ENCODE assay signal across 18 cellular contexts in the genomic region with DNA sequence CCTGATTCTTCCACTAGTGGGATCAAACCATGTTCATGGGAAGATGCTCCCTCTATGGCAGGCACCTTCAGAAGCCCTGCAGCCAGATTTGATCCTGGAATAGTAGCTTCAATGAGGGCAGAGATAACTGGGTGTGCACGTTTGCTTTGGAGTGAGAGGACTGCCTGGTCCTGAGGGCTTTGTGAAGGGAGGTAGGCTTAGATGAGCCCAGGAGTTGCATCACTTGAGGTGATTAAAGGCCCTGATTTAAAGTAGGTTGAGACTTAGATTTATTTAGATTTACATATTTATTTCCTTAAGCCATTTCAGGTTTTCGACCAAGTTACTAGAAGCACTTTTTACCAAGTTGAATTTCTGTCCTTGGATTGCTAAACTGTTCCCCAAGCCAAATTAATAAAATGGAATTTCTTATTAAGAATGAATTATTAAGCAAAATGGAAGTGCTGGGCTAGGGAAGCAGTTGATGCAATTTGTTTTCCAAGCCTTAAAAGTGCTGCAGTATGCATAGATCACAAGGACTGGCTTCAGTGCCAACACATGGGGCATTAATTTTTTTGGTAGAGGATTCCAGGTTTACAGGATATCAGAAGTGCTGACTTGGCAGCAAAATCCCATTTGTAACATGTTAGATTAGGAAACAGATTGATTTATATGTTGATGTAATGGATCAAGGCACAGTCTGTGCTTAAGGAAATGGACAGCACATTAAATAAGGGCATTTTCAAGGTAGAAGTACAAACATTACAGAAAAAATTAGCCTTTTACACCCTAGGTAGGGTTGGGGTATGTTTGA. TPM values are rescaled to one million over a fixed set of nuclear protein-coding genes. Genes with fewer than 3 reads are reported as not detected.
DNase-seq lines count a peak whose midpoint lies in the region; ATAC-seq and TF ChIP-seq lines count a peak whose summit lies in the region.
"Had no signal": no experiment of that assay in that cellular context is flagged by ENCODE, and none has a peak within 500 bp of the region (broad histone marks: within the 10 kb centered on the region; RNA-seq: fewer than 3 reads in every experiment).

No MANE protein-coding gene starts in this region.

- H3K4me1 Mint-ChIP-seq in brain: peaks cover 62% of the 10 kb centered on the region
- H3K4me1 Mint-ChIP-seq: activated CD8-positive, alpha-beta memory T cell treated with anti-CD3 and anti-CD28 coated beads, Interleukin-2, amount 10 ng/mL, durations not matched to agents 7 days and 5 days had no signal

- 38% methylated on average over 2 of the region's 2 CpGs for WGBS in right lobe of liver (ENCODE audit: insufficient coverage, low coverage, low lambda C conversion rate, missing lambda C conversion rate)

- in situ Hi-C loops in GM13976 (cut with MboI; ENCODE audit: low sequenced_read_pairs, unreplicated experiment): no loop called here

- peak overlapping the region in 4 of 5 experiments; percentile 66 to 86 (median 78) for H3K27ac Mint-ChIP-seq in brain
- H3K27ac Mint-ChIP-seq: activated CD8-positive, alpha-beta memory T cell treated with anti-CD3 and anti-CD28 coated beads, Interleukin-2, amount 10 ng/mL, durations not matched to agents 7 days and 5 days; activated naive CD8-positive, alpha-beta T cell; dendritic cell treated with granulocyte-macrophage colony-stimulating factor and Interleukin-4, amounts not matched to agents 40 ng/mL and 50 ng/mL, for 4 days had no signal

- TF ChIP-seq CTCF in left ventricle myocardium inferior (IDR thresholded peaks at IDR 0.05; ENCODE audit: borderline replicate concordance): no peak
- no peak for TF ChIP-seq CTCF in right atrium auricular region (IDR thresholded peaks at IDR 0.05)
- TF ChIP-seq CTCF in brain (conservative IDR thresholded peaks at IDR 0.05): no peak
- no peak for TF ChIP-seq CTCF in right lobe of liver (IDR thresholded peaks at IDR 0.05)
- TF ChIP-seq CTCF in GM13976 (IDR thresholded peaks at IDR 0.05; ENCODE audit: borderline replicate concordance, control extremely low read depth, extremely low read depth, insufficient read depth, missing control alignments): no peak

- H3K4me3 ChIP-seq in left ventricle myocardium inferior: no peak overlapping the region
- no peak overlapping the region for H3K4me3 ChIP-seq in right atrium auricular region
- H3K4me3 ChIP-seq in right lobe of liver: no peak overlapping the region
- H3K4me3 ChIP-seq: upper lobe of left lung had no signal

- no peaks in the 10 kb centered on the region for H3K36me3 ChIP-seq in left ventricle myocardium inferior
- no peaks in the 10 kb centered on the region for H3K36me3 ChIP-seq in right atrium auricular region
- H3K36me3 ChIP-seq in right lobe of liver: no peaks in the 10 kb centered on the region
- H3K36me3 ChIP-seq: upper lobe of left lung had no signal

- H3K9me3 Mint-ChIP-seq in brain: peaks cover 3 to 17% (median 10%) of the 10 kb centered on the region in 5 experiments
- H3K9me3 Mint-ChIP-seq: dendritic cell treated with granulocyte-macrophage colony-stimulating factor and Interleukin-4, amounts not matched to agents 40 ng/mL and 50 ng/mL, for 4 days had no signal

- peak overlapping the region in 1 of 5 experiments; percentile 56 for H3K4me3 Mint-ChIP-seq in brain
- H3K4me3 Mint-ChIP-seq: activated CD8-positive, alpha-beta memory T cell treated with anti-CD3 and anti-CD28 coated beads, Interleukin-2, amount 10 ng/mL, durations not matched to agents 7 days and 5 days; activated naive CD8-positive, alpha-beta T cell; dendritic cell treated with granulocyte-macrophage colony-stimulating factor and Interleukin-4, amounts not matched to agents 40 ng/mL and 50 ng/mL, for 4 days; neural crest cell had no signal

- intact Hi-C loops in left ventricle myocardium inferior (cut with micrococcal nuclease) (no loop called here), right lobe of liver (cut with DNase I) (no loop called here)

- DNase-seq in left ventricle myocardium inferior: no peak
- DNase-seq in right atrium auricular region (ENCODE audit: low spot score): no peak
- DNase-seq in right lobe of liver: no peak
- DNase-seq in amygdala (lab: John Stamatoyannopoulos, UW): no peak
- no peak for DNase-seq in occipital lobe (lab: John Stamatoyannopoulos, UW)
- DNase-seq in GM13976 (ENCODE audit: low spot score): no peak
- DNase-seq: activated CD8-positive, alpha-beta memory T cell treated with anti-CD3 and anti-CD28 coated beads, Interleukin-2, amount 10 ng/mL, durations not matched to agents 7 days and 5 days; DMS79; left cardiac atrium; NCI-H1092; NCI-H510A; SHP77 treated with DMSO at 0.1 percent for 48 hours; upper lobe of left lung had no signal

- no peak for TF ChIP-seq POLR2A in right lobe of liver (IDR thresholded peaks at IDR 0.05)

- H3K27me3 ChIP-seq in left ventricle myocardium inferior (ENCODE audit: low read depth) (no peaks in the 10 kb centered on the region), right atrium auricular region (no peaks in the 10 kb centered on the region), right lobe of liver (no peaks in the 10 kb centered on the region)
- H3K27me3 ChIP-seq: upper lobe of left lung had no signal

- H3K9me3 ChIP-seq in left ventricle myocardium inferior (replicated peaks) (no peaks in the 10 kb centered on the region), right atrium auricular region (no peaks in the 10 kb centered on the region), right lobe of liver (no peaks in the 10 kb centered on the region)
- H3K9me3 ChIP-seq: upper lobe of left lung had no signal

- peaks cover 56% of the 10 kb centered on the region for H3K4me1 ChIP-seq in left ventricle myocardium inferior
- H3K4me1 ChIP-seq in right atrium auricular region: peaks cover 0 to 29% of the 10 kb centered on the region in 2 donors
- peaks cover 0 to 37% (median 12%) of the 10 kb centered on the region in 4 donors for H3K4me1 ChIP-seq in right lobe of liver

- peak overlapping the region; percentile 5 for H3K27ac ChIP-seq in left ventricle myocardium inferior (replicated peaks)
- H3K27ac ChIP-seq in right atrium auricular region: no peak overlapping the region
- H3K27ac ChIP-seq in right lobe of liver: peak overlapping the region in 1 of 3 donors; percentile 33

- ATAC-seq in right lobe of liver (peak; percentile 61 to 73 (median 72)), GM19328 (IDR thresholded peaks at IDR 0.05; ENCODE audit: unreplicated experiment) (no peak)
- ATAC-seq: activated CD8-positive, alpha-beta memory T cell treated with anti-CD3 and anti-CD28 coated beads, Interleukin-2, amount 10 ng/mL, durations not matched to agents 7 days and 5 days had no signal

- peaks cover 2% of the 10 kb centered on the region for H3K27me3 Mint-ChIP-seq in brain
- H3K27me3 Mint-ChIP-seq: activated CD8-positive, alpha-beta memory T cell treated with anti-CD3 and anti-CD28 coated beads, Interleukin-2, amount 10 ng/mL, durations not matched to agents 7 days and 5 days; activated naive CD8-positive, alpha-beta T cell; dendritic cell treated with granulocyte-macrophage colony-stimulating factor and Interleukin-4, amounts not matched to agents 40 ng/mL and 50 ng/mL, for 4 days had no signal

- H3K36me3 Mint-ChIP-seq in brain: peaks cover 54% of the 10 kb centered on the region

RNA-seq across cellular contexts. Expression of a gene that starts 33.0 kb away (rescaled TPM):
- total RNA-seq in left ventricle myocardium inferior (325 TPM), right atrium auricular region (100 to 1,000 TPM; 326 to 454 TPM), right lobe of liver (100 to 1,000 TPM; 184 to 255 (median 252) TPM), occipital lobe (220 TPM)
- 239 TPM for polyA plus RNA-seq in brain (ENCODE audit: insufficient read depth, low read depth, low replicate concordance)

RNA-seq across cellular contexts. Expression of a gene that starts 56.9 kb away (rescaled TPM):
- total RNA-seq in left ventricle myocardium inferior (1.0 TPM), right atrium auricular region (1 to 10 TPM in 1 of 2 donors, under 1 TPM in 1; 0.85 to 6.0 TPM), right lobe of liver (10 to 100 TPM in 3 of 6 experiments, 1 to 10 TPM in 3; 2.5 to 16.7 (median 10.8) TPM), occipital lobe (not detected)
- 13.7 TPM for polyA plus RNA-seq in brain (ENCODE audit: insufficient read depth, low read depth, low replicate concordance)
- total RNA-seq: activated CD8-positive, alpha-beta memory T cell treated with anti-CD3 and anti-CD28 coated beads, Interleukin-2, amount 10 ng/mL, durations not matched to agents 7 days and 5 days had no signal
